ENCODE assay signal across 11 cellular contexts in the genomic region with DNA sequence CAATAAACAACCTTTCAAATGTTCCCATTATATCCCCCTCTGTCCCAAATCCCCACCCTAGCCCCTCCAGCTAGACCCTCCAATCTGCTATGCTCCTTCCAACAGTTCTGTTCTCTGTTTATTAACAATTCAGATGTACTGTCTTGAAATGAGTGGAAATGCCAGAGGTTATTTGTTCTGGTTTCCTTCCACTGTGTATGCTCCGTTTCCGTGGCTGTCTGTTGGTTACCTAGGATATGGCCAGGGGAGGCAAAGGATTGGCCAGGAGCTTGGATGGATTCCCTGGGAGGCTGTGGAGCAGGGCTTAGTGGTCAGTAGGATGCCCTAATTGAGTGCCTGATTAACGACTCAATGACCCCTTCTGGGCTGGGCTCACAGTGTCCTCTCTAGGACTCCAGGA.
DNase-seq lines count a peak whose midpoint lies in the region; ATAC-seq and TF ChIP-seq lines count a peak whose summit lies in the region.
"Had no signal": no experiment of that assay in that cellular context is flagged by ENCODE, and none has a peak within 500 bp of the region (broad histone marks: within the 10 kb centered on the region; RNA-seq: fewer than 3 reads in every experiment).

No MANE protein-coding gene starts in this region.

- DNase-seq in Ammon's horn (ENCODE audit: low spot score) (peak; percentile 78), NCI-H226 (peak; percentile 59), neural crest cell (ENCODE audit: low read depth, low spot score) (no peak), NCI-H446 treated with DMSO at 0.1 percent for 48 hours (lab: John Stamatoyannopoulos, UW) (no peak), GM10266 (ENCODE audit: extremely low spot score) (no peak)
- no peak for DNase-seq in NK-92 treated with Interleukin-12 subunit alpha and Interleukin-12 subunit beta, amount 100 ng/mL, for 24 hours (lab: John Stamatoyannopoulos, UW)
- DNase-seq: GDM1, NCI-H1105 had no signal

- no peaks in the 10 kb centered on the region for H3K27me3 Mint-ChIP-seq in neural crest cell (ENCODE audit: low read depth)
- H3K27me3 Mint-ChIP-seq: central memory CD8-positive, alpha-beta T cell had no signal

- H3K27ac Mint-ChIP-seq in neural crest cell (ENCODE audit: unreplicated experiment): peak overlapping the region; percentile 36

- peaks cover 41% of the 10 kb centered on the region for H3K4me1 Mint-ChIP-seq in neural crest cell
- H3K4me1 Mint-ChIP-seq: central memory CD8-positive, alpha-beta T cell had no signal

- peak; percentile 22 for ATAC-seq in esophagus mucosa
- ATAC-seq in HG03565 (IDR thresholded peaks at IDR 0.05; ENCODE audit: unreplicated experiment): no peak

- H3K9me3 Mint-ChIP-seq in neural crest cell: peaks cover 5% of the 10 kb centered on the region
- H3K9me3 Mint-ChIP-seq: central memory CD8-positive, alpha-beta T cell had no signal

- H3K4me3 Mint-ChIP-seq in neural crest cell: no peak overlapping the region
- H3K4me3 Mint-ChIP-seq: central memory CD8-positive, alpha-beta T cell had no signal

- TF ChIP-seq CTCF in neural crest cell (conservative IDR thresholded peaks at IDR 0.05) (no peak), GM10266 (IDR thresholded peaks at IDR 0.05; ENCODE audit: control insufficient read depth, insufficient read depth, low read depth, missing control alignments) (no peak)

- no peaks in the 10 kb centered on the region for H3K36me3 Mint-ChIP-seq in neural crest cell (ENCODE audit: low read depth)

Comparison
In these comparisons a context has a peak if more than half of its experiments do, and no peak if none do; other contexts are left out.
1. DNase-seq: peak in Ammon's horn (single experiment) and NCI-H226 (single experiment); none in neural crest cell (single experiment), NK-92 treated with Interleukin-12 subunit alpha and Interleukin-12 subunit beta, amount 100 ng/mL, for 24 hours (single experiment), NCI-H446 treated with DMSO at 0.1 percent for 48 hours (single experiment) and GM10266 (single experiment).